ENCODE assay signal across 20 cellular contexts in genomic region chr10:87691515-87692070, GRCh38. TPM values are rescaled to one million over a fixed set of nuclear protein-coding genes. Genes with fewer than 3 reads are reported as not detected.
DNase-seq lines count a peak whose midpoint lies in the region; ATAC-seq and TF ChIP-seq lines count a peak whose summit lies in the region.
"Had no signal": no experiment of that assay in that cellular context is flagged by ENCODE, and none has a peak within 500 bp of the region (broad histone marks: within the 10 kb centered on the region; RNA-seq: fewer than 3 reads in every experiment).

No MANE protein-coding gene starts in this region.

- H3K36me3 ChIP-seq in PC-9 (ENCODE audit: low read depth), result no peaks in the 10 kb centered on the region
- no peaks in the 10 kb centered on the region for H3K36me3 ChIP-seq in smooth muscle cell (ENCODE audit: low read depth)
- H3K36me3 ChIP-seq in esophagus squamous epithelium, result no peaks in the 10 kb centered on the region
- H3K36me3 ChIP-seq: adrenal gland, esophagus muscularis mucosa, Peyer's patch, sigmoid colon had no signal

- no peaks in the 10 kb centered on the region for H4K20me1 ChIP-seq in PC-9 (ENCODE audit: insufficient read depth)
- H4K20me1 ChIP-seq in smooth muscle cell (ENCODE audit: low read depth), result peaks cover 100% of the 10 kb centered on the region

- H3K4me1 ChIP-seq in PC-9 (replicated peaks; ENCODE audit: insufficient read depth) (peaks cover 11% of the 10 kb centered on the region; the same call in 1 of the 2 replicates), smooth muscle cell (ENCODE audit: low read depth) (no peaks in the 10 kb centered on the region), esophagus squamous epithelium (peaks cover 0 to 8% (median 0%) of the 10 kb centered on the region in 3 donors)
- H3K4me1 ChIP-seq: sigmoid colon had no signal

- TF ChIP-seq CTCF in PC-9 (conservative IDR thresholded peaks at IDR 0.05) (no peak), smooth muscle cell (IDR thresholded peaks at IDR 0.05; ENCODE audit: borderline replicate concordance, insufficient read depth, poor library complexity, severe bottlenecking) (no peak), esophagus squamous epithelium (IDR thresholded peaks at IDR 0.05) (no peak)

- H3K27ac ChIP-seq in PC-9, result no peak overlapping the region
- no peak overlapping the region for H3K27ac ChIP-seq in epithelial cell of prostate
- H3K27ac ChIP-seq in smooth muscle cell (ENCODE audit: low read depth), result no peak overlapping the region
- no peak overlapping the region for H3K27ac ChIP-seq in esophagus squamous epithelium
- H3K27ac ChIP-seq: esophagus muscularis mucosa, Peyer's patch, sigmoid colon had no signal

- H3K27me3 ChIP-seq in PC-9 (ENCODE audit: insufficient read depth, low read depth) (no peaks in the 10 kb centered on the region), smooth muscle cell (ENCODE audit: low read depth) (no peaks in the 10 kb centered on the region), esophagus squamous epithelium (no peaks in the 10 kb centered on the region)
- H3K27me3 ChIP-seq: adrenal gland, esophagus muscularis mucosa, Peyer's patch, sigmoid colon had no signal

- H3K9me2 ChIP-seq in PC-9 (ENCODE audit: insufficient read depth), result no peaks in the 10 kb centered on the region

- no TSS peak for BruUV-seq in PC-9 (replicated peaks; lab: Mats Ljungman, UMichigan)

- H3F3A ChIP-seq in PC-9 (ENCODE audit: insufficient read depth, low read depth) (no peaks in the 10 kb centered on the region), smooth muscle cell (ENCODE audit: low read depth) (no peaks in the 10 kb centered on the region)

- H3K9ac ChIP-seq in smooth muscle cell (ENCODE audit: low read depth), result no peak overlapping the region

- WGBS in smooth muscle cell (ENCODE audit: low lambda C conversion rate), result 92% methylated on average over 3 of the region's 3 CpGs
- 53 to 59% methylated on average over 3 of the region's 3 CpGs for WGBS in esophagus squamous epithelium, 2 donors

- intact Hi-C loops in PC-9 (cut with micrococcal nuclease; ENCODE audit: unreplicated experiment) (no loop called here), esophagus squamous epithelium (cut with DNase I) (no loop called here), head of caudate nucleus (cut with DNase I) (no loop called here)

- no peak for TF ChIP-seq POLR2A in esophagus squamous epithelium (IDR thresholded peaks at IDR 0.05)

- H3K9me3 ChIP-seq in PC-9 (ENCODE audit: insufficient read depth, low read depth) (no peaks in the 10 kb centered on the region), smooth muscle cell (replicated peaks; ENCODE audit: low read depth) (no peaks in the 10 kb centered on the region), esophagus squamous epithelium (no peaks in the 10 kb centered on the region)
- H3K9me3 ChIP-seq: adrenal gland, esophagus muscularis mucosa, Peyer's patch, sigmoid colon had no signal

- no peak for ATAC-seq in GM21723 (IDR thresholded peaks at IDR 0.05; ENCODE audit: unreplicated experiment)
- ATAC-seq: GM23338; stimulated activated memory B cell treated with anti-CD40 and anti-IgM and Interleukin-4, amounts not matched to agents 10 μg/mL and 1 μg/mL and 100 μg/mL, for 72 hours had no signal

- H3K4me2 ChIP-seq in PC-9 (peak overlapping the region; percentile 19; the same call in 1 of the 2 replicates), smooth muscle cell (peak overlapping the region; percentile 2)
- H3K4me2 ChIP-seq: GM23338 had no signal

- DNase-seq in HPDE6-E6E7 (ENCODE audit: extremely low spot score) (peak; percentile 57), PC-9 (peak; percentile 30 to 63), epithelial cell of prostate (ENCODE audit: low read depth, low spot score) (peak; percentile 10), smooth muscle cell (lab: John Stamatoyannopoulos, UW; ENCODE audit: unreplicated experiment) (no peak), esophagus squamous epithelium (lab: John Stamatoyannopoulos, UW) (no peak), head of caudate nucleus (no peak)
- DNase-seq: activated CD4-positive, alpha-beta T cell treated with anti-CD3 and anti-CD28 coated beads, Interleukin-2, amount 10 ng/mL, durations not matched to agents 7 days and 5 days; activated gamma-delta T cell; adrenal gland; DND-41; NCI-H146; NCI-H774; occipital lobe; Peyer's patch; sigmoid colon; T1000 had no signal

- H2AFZ ChIP-seq in PC-9, result no peak overlapping the region
- no peak overlapping the region for H2AFZ ChIP-seq in smooth muscle cell (ENCODE audit: low read depth)
- H2AFZ ChIP-seq: GM23338 had no signal

- CTCF ChIA-PET in PC-9 (lab: Charles Lee), result no interaction called here

- no peak overlapping the region for H3K4me3 ChIP-seq in PC-9
- no peak overlapping the region for H3K4me3 ChIP-seq in smooth muscle cell
- no peak overlapping the region for H3K4me3 ChIP-seq in esophagus squamous epithelium
- H3K4me3 ChIP-seq: adrenal gland, esophagus muscularis mucosa, GM23338, Peyer's patch, sigmoid colon had no signal

- no peaks in the 10 kb centered on the region for H3K79me2 ChIP-seq in PC-9 (ENCODE audit: low read depth)
- peaks cover 48% of the 10 kb centered on the region for H3K79me2 ChIP-seq in smooth muscle cell (ENCODE audit: low read depth)

- POLR2A ChIA-PET in PC-9 (lab: Charles Lee; ENCODE audit: unreplicated experiment), result no interaction called here

RNA-seq across cellular contexts. Expression of gene PAPSS2, which starts 31.9 kb away (rescaled TPM):
- total RNA-seq in PC-9 (2021), result 37.4 and 71.8 TPM in 2 replicates
- total RNA-seq in smooth muscle cell, result 89.2 and 105 TPM in 2 replicates
- polyA plus RNA-seq in smooth muscle cell, result 77.0 and 96.1 TPM in 2 replicates
- total RNA-seq in esophagus squamous epithelium, result 10 to 100 TPM in 3 of 4 donors, 1 to 10 TPM in 1; 1.8 to 13.3 (median 11.0) TPM

Comparison
In these comparisons a context has a peak if more than half of its experiments do, and no peak if none do; other contexts are left out.
1. DNase-seq: peak in HPDE6-E6E7 (single experiment), PC-9 (2 of 2) and epithelial cell of prostate (single experiment); none in smooth muscle cell (single experiment), esophagus squamous epithelium (single experiment) and head of caudate nucleus (0 of 42).